22 cellular contexts compared by ENCODE assay signal in the genomic region with DNA sequence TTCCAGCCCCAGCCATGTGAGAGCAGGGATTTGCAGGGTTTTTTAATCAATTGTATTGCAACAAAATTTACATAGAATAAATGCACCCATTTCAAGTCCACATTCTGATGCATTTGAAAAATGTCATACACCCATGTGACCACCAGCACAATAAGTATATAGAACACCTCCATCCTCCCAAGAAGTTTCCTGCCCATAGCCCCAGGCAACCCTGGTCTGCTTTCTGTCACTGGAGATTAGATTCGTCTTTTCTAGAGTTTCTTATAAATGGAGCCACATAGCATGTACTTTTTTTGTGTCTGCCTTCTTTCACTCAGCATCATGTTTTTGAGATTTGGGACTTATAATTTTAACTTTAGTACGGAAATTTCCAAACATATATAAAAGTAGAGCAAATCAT.
"Had no signal": no experiment of that assay in that cellular context is flagged by ENCODE, and none has a peak within 500 bp of the region (broad histone marks: within the 10 kb centered on the region; RNA-seq: fewer than 3 reads in every experiment).

No MANE protein-coding gene starts in this region.

- H3K4me3 ChIP-seq: cardiac muscle cell, SK-N-MC had no signal

- H3K4me3 Mint-ChIP-seq: activated CD8-positive, alpha-beta T cell treated with anti-CD3 and anti-CD28 coated beads for 36 hours; activated naive CD4-positive, alpha-beta T cell treated with anti-CD3 and anti-CD28 coated beads, Interleukin-2, amount 50 U/mL, for 24 hours; activated T-helper 1 cell treated with anti-CD3 and anti-CD28 coated beads, Interleukin-12 subunit alpha, Interleukin-12 subunit beta, Interleukin-2, Interleukin-4 antibody, amounts not matched to agents 30 ng/mL and 10 ng/mL and 1 ng/mL, durations not matched to agents 14 hours and 24 hours and 36 hours; IgD-negative memory B cell; T-helper 1 cell treated with Interleukin-12 subunit alpha and Interleukin-12 subunit beta and Interleukin-4 antibody, amounts not matched to agents 30 μg/mL and 1 μg/mL, for 36 hours had no signal

- H3K27me3 Mint-ChIP-seq: activated CD8-positive, alpha-beta T cell treated with anti-CD3 and anti-CD28 coated beads for 36 hours; activated naive CD4-positive, alpha-beta T cell treated with anti-CD3 and anti-CD28 coated beads, Interleukin-2, amount 50 U/mL, for 24 hours; IgD-negative memory B cell had no signal

- H3K27ac Mint-ChIP-seq: activated CD8-positive, alpha-beta T cell treated with anti-CD3 and anti-CD28 coated beads for 36 hours; activated naive CD4-positive, alpha-beta T cell treated with anti-CD3 and anti-CD28 coated beads, Interleukin-2, amount 50 U/mL, for 24 hours; activated T-helper 1 cell treated with anti-CD3 and anti-CD28 coated beads, Interleukin-12 subunit alpha, Interleukin-12 subunit beta, Interleukin-2, Interleukin-4 antibody, amounts not matched to agents 30 ng/mL and 10 ng/mL and 1 ng/mL, durations not matched to agents 14 hours and 24 hours and 36 hours; IgD-negative memory B cell; T-helper 1 cell treated with Interleukin-12 subunit alpha and Interleukin-12 subunit beta and Interleukin-4 antibody, amounts not matched to agents 30 μg/mL and 1 μg/mL, for 36 hours had no signal

- H3K36me3 ChIP-seq: brain microvascular endothelial cell, cardiac muscle cell had no signal

- H3K4me1 Mint-ChIP-seq: activated naive CD4-positive, alpha-beta T cell treated with anti-CD3 and anti-CD28 coated beads, Interleukin-2, amount 50 U/mL, for 24 hours; IgD-negative memory B cell had no signal

- H3K27me3 ChIP-seq: brain microvascular endothelial cell, cardiac muscle cell had no signal

- ATAC-seq: activated CD4-positive, CD25-positive, alpha-beta regulatory T cell treated with anti-CD3 and anti-CD28 coated beads, Interleukin-2, amount 50 U/mL, for 24 hours; activated CD8-positive, alpha-beta T cell treated with anti-CD3 and anti-CD28 coated beads for 36 hours; PC-3 had no signal

- H3K27ac ChIP-seq: brain microvascular endothelial cell, cardiac muscle cell, SK-N-MC had no signal

- DNase-seq: activated CD4-positive, alpha-beta T cell treated with anti-CD3 and anti-CD28 coated beads for 4 hours; activated CD8-positive, alpha-beta memory T cell treated with anti-CD3 and anti-CD28 coated beads, Interleukin-2, amount 50 U/mL, for 4 hours; activated CD8-positive, alpha-beta T cell treated with anti-CD3 and anti-CD28 coated beads for 36 hours; activated effector memory CD4-positive, alpha-beta T cell treated with Interleukin-2 at 50 U/mL for 16 hours; activated naive CD4-positive, alpha-beta T cell; amygdala; brain microvascular endothelial cell; KG1; NCI-H1092; NCI-H1417; NCI-H1694; NCI-H2029 treated with DMSO at 0.1 percent for 48 hours; NCI-H510A treated with DMSO at 0.1 percent for 48 hours; PC-3; SIG-M5 had no signal

- H3K9me3 Mint-ChIP-seq: activated CD8-positive, alpha-beta T cell treated with anti-CD3 and anti-CD28 coated beads for 36 hours; activated naive CD4-positive, alpha-beta T cell treated with anti-CD3 and anti-CD28 coated beads, Interleukin-2, amount 50 U/mL, for 24 hours; activated T-helper 1 cell treated with anti-CD3 and anti-CD28 coated beads, Interleukin-12 subunit alpha, Interleukin-12 subunit beta, Interleukin-2, Interleukin-4 antibody, amounts not matched to agents 30 ng/mL and 10 ng/mL and 1 ng/mL, durations not matched to agents 14 hours and 24 hours and 36 hours; IgD-negative memory B cell; T-helper 1 cell treated with Interleukin-12 subunit alpha and Interleukin-12 subunit beta and Interleukin-4 antibody, amounts not matched to agents 30 μg/mL and 1 μg/mL, for 36 hours had no signal
